ENCODE assay signal across 1 cellular context in the genomic region with DNA sequence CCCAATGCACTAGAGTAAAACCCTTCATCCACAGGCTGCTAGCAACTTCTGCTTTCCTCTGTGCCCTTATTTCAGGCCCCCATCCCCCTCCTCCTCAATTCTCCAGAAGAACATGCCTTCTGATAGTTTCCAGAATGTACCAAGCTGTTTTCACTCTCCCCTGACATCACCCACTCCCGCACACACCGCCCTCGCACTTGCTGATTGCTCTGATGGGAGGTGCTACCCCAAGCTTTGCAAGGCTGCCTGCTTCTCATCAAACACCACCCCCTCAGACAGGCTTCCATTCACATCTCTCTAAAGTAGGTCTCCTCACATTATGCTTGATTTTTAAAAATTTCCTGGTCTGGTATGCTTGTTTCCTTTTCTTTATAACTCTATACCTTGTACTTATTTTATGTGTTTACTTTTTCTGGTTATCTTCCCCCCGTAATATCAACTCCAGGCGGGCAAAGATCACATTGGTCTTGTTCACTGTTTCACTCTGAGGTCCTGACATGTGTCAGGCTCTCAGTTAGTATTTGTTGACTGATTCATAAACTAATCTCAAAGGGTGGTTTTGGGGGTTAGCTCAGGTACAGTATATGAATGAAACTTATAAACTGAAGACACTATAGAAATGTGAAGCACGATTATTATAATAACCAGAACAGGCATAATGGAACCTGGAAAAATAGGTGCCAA.
TF ChIP-seq lines count a peak whose summit lies in the region.

No MANE protein-coding gene starts in this region.

TF ChIP-seq in HepG2, 621 proteins besides CTCF, POLR2A, EP300 and RAD21:
- TF ChIP-seq, protein P1, sequence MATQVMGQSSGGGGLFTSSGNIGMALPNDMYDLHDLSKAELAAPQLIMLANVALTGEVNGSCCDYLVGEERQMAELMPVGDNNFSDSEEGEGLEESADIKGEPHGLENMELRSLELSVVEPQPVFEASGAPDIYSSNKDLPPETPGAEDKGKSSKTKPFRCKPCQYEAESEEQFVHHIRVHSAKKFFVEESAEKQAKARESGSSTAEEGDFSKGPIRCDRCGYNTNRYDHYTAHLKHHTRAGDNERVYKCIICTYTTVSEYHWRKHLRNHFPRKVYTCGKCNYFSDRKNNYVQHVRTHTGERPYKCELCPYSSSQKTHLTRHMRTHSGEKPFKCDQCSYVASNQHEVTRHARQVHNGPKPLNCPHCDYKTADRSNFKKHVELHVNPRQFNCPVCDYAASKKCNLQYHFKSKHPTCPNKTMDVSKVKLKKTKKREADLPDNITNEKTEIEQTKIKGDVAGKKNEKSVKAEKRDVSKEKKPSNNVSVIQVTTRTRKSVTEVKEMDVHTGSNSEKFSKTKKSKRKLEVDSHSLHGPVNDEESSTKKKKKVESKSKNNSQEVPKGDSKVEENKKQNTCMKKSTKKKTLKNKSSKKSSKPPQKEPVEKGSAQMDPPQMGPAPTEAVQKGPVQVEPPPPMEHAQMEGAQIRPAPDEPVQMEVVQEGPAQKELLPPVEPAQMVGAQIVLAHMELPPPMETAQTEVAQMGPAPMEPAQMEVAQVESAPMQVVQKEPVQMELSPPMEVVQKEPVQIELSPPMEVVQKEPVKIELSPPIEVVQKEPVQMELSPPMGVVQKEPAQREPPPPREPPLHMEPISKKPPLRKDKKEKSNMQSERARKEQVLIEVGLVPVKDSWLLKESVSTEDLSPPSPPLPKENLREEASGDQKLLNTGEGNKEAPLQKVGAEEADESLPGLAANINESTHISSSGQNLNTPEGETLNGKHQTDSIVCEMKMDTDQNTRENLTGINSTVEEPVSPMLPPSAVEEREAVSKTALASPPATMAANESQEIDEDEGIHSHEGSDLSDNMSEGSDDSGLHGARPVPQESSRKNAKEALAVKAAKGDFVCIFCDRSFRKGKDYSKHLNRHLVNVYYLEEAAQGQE (IDR thresholded peaks at IDR 0.05; ENCODE audit: borderline replicate concordance in 1 of 2, low read depth in 1 of 2, low read length in 2 of 2): no peak
- TF ChIP-seq KDM2A (CRISPR knock-in tag; IDR thresholded peaks at IDR 0.05; ENCODE audit: borderline replicate concordance, low read depth): no peak
- no peak for TF ChIP-seq REXO4 (CRISPR knock-in tag; IDR thresholded peaks at IDR 0.05; ENCODE audit: borderline replicate concordance)
- TF ChIP-seq ZNF354B (CRISPR knock-in tag; IDR thresholded peaks at IDR 0.05): no peak
- no peak for TF ChIP-seq CSRNP1 (CRISPR knock-in tag; IDR thresholded peaks at IDR 0.05)
- TF ChIP-seq DPF2 (CRISPR knock-in tag; IDR thresholded peaks at IDR 0.05; ENCODE audit: borderline replicate concordance, low read depth): no peak
- no peak for TF ChIP-seq MAF1 (CRISPR knock-in tag; IDR thresholded peaks at IDR 0.05; ENCODE audit: borderline replicate concordance)
- TF ChIP-seq BATF2 (CRISPR knock-in tag; IDR thresholded peaks at IDR 0.05): no peak
- TF ChIP-seq ZNF790 (CRISPR knock-in tag; IDR thresholded peaks at IDR 0.05; ENCODE audit: borderline replicate concordance): no peak
- no peak for TF ChIP-seq ZNF768 (CRISPR knock-in tag; IDR thresholded peaks at IDR 0.05)
- no peak for TF ChIP-seq STAT6 (CRISPR knock-in tag; IDR thresholded peaks at IDR 0.05; ENCODE audit: borderline replicate concordance)
- TF ChIP-seq, protein P2, sequence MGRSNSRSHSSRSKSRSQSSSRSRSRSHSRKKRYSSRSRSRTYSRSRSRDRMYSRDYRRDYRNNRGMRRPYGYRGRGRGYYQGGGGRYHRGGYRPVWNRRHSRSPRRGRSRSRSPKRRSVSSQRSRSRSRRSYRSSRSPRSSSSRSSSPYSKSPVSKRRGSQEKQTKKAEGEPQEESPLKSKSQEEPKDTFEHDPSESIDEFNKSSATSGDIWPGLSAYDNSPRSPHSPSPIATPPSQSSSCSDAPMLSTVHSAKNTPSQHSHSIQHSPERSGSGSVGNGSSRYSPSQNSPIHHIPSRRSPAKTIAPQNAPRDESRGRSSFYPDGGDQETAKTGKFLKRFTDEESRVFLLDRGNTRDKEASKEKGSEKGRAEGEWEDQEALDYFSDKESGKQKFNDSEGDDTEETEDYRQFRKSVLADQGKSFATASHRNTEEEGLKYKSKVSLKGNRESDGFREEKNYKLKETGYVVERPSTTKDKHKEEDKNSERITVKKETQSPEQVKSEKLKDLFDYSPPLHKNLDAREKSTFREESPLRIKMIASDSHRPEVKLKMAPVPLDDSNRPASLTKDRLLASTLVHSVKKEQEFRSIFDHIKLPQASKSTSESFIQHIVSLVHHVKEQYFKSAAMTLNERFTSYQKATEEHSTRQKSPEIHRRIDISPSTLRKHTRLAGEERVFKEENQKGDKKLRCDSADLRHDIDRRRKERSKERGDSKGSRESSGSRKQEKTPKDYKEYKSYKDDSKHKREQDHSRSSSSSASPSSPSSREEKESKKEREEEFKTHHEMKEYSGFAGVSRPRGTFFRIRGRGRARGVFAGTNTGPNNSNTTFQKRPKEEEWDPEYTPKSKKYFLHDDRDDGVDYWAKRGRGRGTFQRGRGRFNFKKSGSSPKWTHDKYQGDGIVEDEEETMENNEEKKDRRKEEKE (IDR thresholded peaks at IDR 0.05): no peak
- no peak for TF ChIP-seq ZNF556 (CRISPR knock-in tag; IDR thresholded peaks at IDR 0.05; ENCODE audit: borderline replicate concordance)
- no peak for TF ChIP-seq ZNF326 (CRISPR knock-in tag; IDR thresholded peaks at IDR 0.05; ENCODE audit: borderline replicate concordance)
- no peak for TF ChIP-seq EHMT2 (IDR thresholded peaks at IDR 0.05; ENCODE audit: borderline replicate concordance, low read depth, low read length)
